In genomic region chr19:44792286-44792685, GRCh38 we compare ENCODE assay signal across 29 cellular contexts. TPM values are rescaled to one million over a fixed set of nuclear protein-coding genes. Genes with fewer than 3 reads are reported as not detected.
DNase-seq lines count a peak whose midpoint lies in the region; ATAC-seq, FAIRE-seq and TF ChIP-seq lines count a peak whose summit lies in the region.
"Had no signal": no experiment of that assay in that cellular context is flagged by ENCODE, and none has a peak within 500 bp of the region (broad histone marks: within the 10 kb centered on the region; RNA-seq: fewer than 3 reads in every experiment).

No MANE protein-coding gene starts in this region.

- peak; percentile 81 for ATAC-seq in GM12878
- ATAC-seq in HG02759 (IDR thresholded peaks at IDR 0.05; ENCODE audit: unreplicated experiment) = no peak
- ATAC-seq in GM19397 (IDR thresholded peaks at IDR 0.05; ENCODE audit: unreplicated experiment) = no peak
- ATAC-seq: activated CD4-positive, CD25-positive, alpha-beta regulatory T cell treated with anti-CD3 and anti-CD28 coated beads, Interleukin-2, amount 50 U/mL, for 24 hours; body of pancreas; gastrocnemius medialis; K562; naive thymus-derived CD8-positive, alpha-beta T cell had no signal

- dilution Hi-C loops in mammary epithelial cell (cut with HindIII; ENCODE audit: low sequenced_read_pairs) = no loop called here

- H3K79me2 ChIP-seq in GM12878 (ENCODE audit: control insufficient read depth, insufficient read depth, low read length) (no peaks in the 10 kb centered on the region), mammary epithelial cell (ENCODE audit: insufficient read depth, low read length) (peaks cover 2% of the 10 kb centered on the region), Karpas-422 (ENCODE audit: low read length) (no peaks in the 10 kb centered on the region)

- no peak overlapping the region for H3K27ac ChIP-seq in GM12878 (ENCODE audit: control insufficient read depth, insufficient read depth)
- H3K27ac ChIP-seq in mammary epithelial cell (ENCODE audit: insufficient read depth, low read depth, low read length) = no peak overlapping the region
- H3K27ac ChIP-seq in Karpas-422 (ENCODE audit: low read length) = no peak overlapping the region
- H3K27ac ChIP-seq: body of pancreas, gastrocnemius medialis, left ventricle myocardium inferior, PC-9, thoracic aorta, uterus had no signal

- H3K4me3 ChIP-seq in GM12865 (ENCODE audit: low read depth, low read length) = no peak overlapping the region
- no peak overlapping the region for H3K4me3 ChIP-seq in GM12878
- H3K4me3 ChIP-seq in mammary epithelial cell (replicated peaks in 1 of 3; ENCODE audit: insufficient read depth in 1 of 3, low read depth in 2 of 3, low read length in 3 of 3) = no peak overlapping the region
- H3K4me3 ChIP-seq in Karpas-422 (ENCODE audit: low read length) = no peak overlapping the region
- H3K4me3 ChIP-seq: body of pancreas, gastrocnemius medialis, K562, left ventricle myocardium inferior, PC-9, thoracic aorta, uterus had no signal

- H4K20me1 ChIP-seq in GM12878 (ENCODE audit: control insufficient read depth, insufficient read depth) = no peaks in the 10 kb centered on the region
- no peaks in the 10 kb centered on the region for H4K20me1 ChIP-seq in mammary epithelial cell (ENCODE audit: insufficient read depth, low read length)
- H4K20me1 ChIP-seq in Karpas-422 (ENCODE audit: insufficient read depth, low read depth, low read length) = no peaks in the 10 kb centered on the region

- DNase-seq in COLO668 (lab: John Stamatoyannopoulos, UW; ENCODE audit: unreplicated experiment) (peak; percentile 89), GM12865 (ENCODE audit: low read depth) (peak; percentile 71), NCI-H345 treated with DMSO at 0.1 percent for 48 hours (lab: John Stamatoyannopoulos, UW; ENCODE audit: unreplicated experiment) (peak; percentile 59), GM12878 (ENCODE audit: low read depth, low spot score) (no peak), mammary epithelial cell (no peak), Karpas-422 (no peak)
- DNase-seq: activated CD4-positive, alpha-beta T cell treated with anti-CD3 and anti-CD28 coated beads, Interleukin-2, amount 50 U/mL, for 48 hours; activated naive CD4-positive, alpha-beta T cell treated with Interleukin-2 at 50 U/mL for 16 hours; body of pancreas; cerebellar nuclear complex; EL; gastrocnemius medialis; hippocampal formation; left ventricle myocardium inferior; naive thymus-derived CD8-positive, alpha-beta T cell; NCI-H1436 treated with DMSO at 0.1 percent for 48 hours; PC-9; SIG-M5; SW 1271; uterus had no signal

- H3K4me1 ChIP-seq in GM12878 (ENCODE audit: control insufficient read depth, insufficient read depth, low read length) (peaks cover 14% of the 10 kb centered on the region), mammary epithelial cell (ENCODE audit: insufficient read depth, low read length) (no peaks in the 10 kb centered on the region), Karpas-422 (ENCODE audit: low read length) (no peaks in the 10 kb centered on the region)
- H3K4me1 ChIP-seq: uterus had no signal

- WGBS in GM12878 (ENCODE audit: insufficient coverage, insufficient replicate concordance, low lambda C conversion rate, missing lambda C conversion rate) = 1% methylated on average over 9 of the region's 9 CpGs
- 90% methylated on average over 7 of the region's 9 CpGs for WGBS in mammary epithelial cell (ENCODE audit: low coverage, missing lambda C conversion rate)

- no peak for FAIRE-seq in GM12878 (lab: Jason Lieb, UNC)
- FAIRE-seq: K562 had no signal

- H3K36me3 ChIP-seq in GM12878 (ENCODE audit: control insufficient read depth in 2 of 2, insufficient read depth in 2 of 2, low read length in 1 of 2) (no peaks in the 10 kb centered on the region), mammary epithelial cell (ENCODE audit: insufficient read depth, low read length) (peaks cover 26% of the 10 kb centered on the region), Karpas-422 (ENCODE audit: insufficient read depth, low read length) (no peaks in the 10 kb centered on the region)
- H3K36me3 ChIP-seq: gastrocnemius medialis, left ventricle myocardium inferior, thoracic aorta, uterus had no signal

- no peaks in the 10 kb centered on the region for H3K9me2 ChIP-seq in Karpas-422 (replicated peaks; ENCODE audit: insufficient read depth, low read length)

- CTCF ChIA-PET in GM12878 (lab: Yijun Ruan, JAX) (interaction anchor here (0.7 to 2.2 kb wide), 7 partner anchors 8 to 103 kb away, joined by 3 to 14 read pairs (median 3); no protein-coding TSS in a partner anchor), mammary epithelial cell (lab: Charles Lee; ENCODE audit: low non-redundant PET) (no interaction called here)

- TF ChIP-seq POLR2A in GM12878 (IDR thresholded peaks at IDR 0.05; ENCODE audit: low read depth, low read length) = no peak

- no peaks in the 10 kb centered on the region for H3K9me3 ChIP-seq in GM12878 (replicated peaks; ENCODE audit: control insufficient read depth, insufficient read depth, low read length)
- H3K9me3 ChIP-seq in mammary epithelial cell (replicated peaks; ENCODE audit: insufficient read depth, low read length) = no peaks in the 10 kb centered on the region
- no peaks in the 10 kb centered on the region for H3K9me3 ChIP-seq in Karpas-422 (ENCODE audit: low read length)
- H3K9me3 ChIP-seq: body of pancreas, gastrocnemius medialis, left ventricle myocardium inferior, thoracic aorta, uterus had no signal

- 0 out of 2 replicates have a peak overlapping the region, but pooled peaks have one; percentile 2 for H3K4me2 ChIP-seq in GM12878 (ENCODE audit: control insufficient read depth, insufficient read depth)
- no peak overlapping the region for H3K4me2 ChIP-seq in mammary epithelial cell (ENCODE audit: insufficient read depth, low read depth, low read length)
- no peak overlapping the region for H3K4me2 ChIP-seq in Karpas-422 (ENCODE audit: low read depth, low read length, poor library complexity, severe bottlenecking)
- H3K4me2 ChIP-seq: PC-9 had no signal

- TF ChIP-seq CTCF in GM12865 (IDR thresholded peaks at IDR 0.05; ENCODE audit: insufficient read depth, low read depth, low read length, missing control alignments) = no peak
- no peak for TF ChIP-seq CTCF in GM12878 (IDR thresholded peaks at IDR 0.05 in 2 of 3, conservative IDR thresholded peaks at IDR 0.05 in 1 of 3; ENCODE audit: control insufficient read depth in 2 of 3, extremely low read depth in 1 of 3, insufficient read depth in 1 of 3, low read depth in 3 of 3, low read length in 3 of 3)
- TF ChIP-seq CTCF in mammary epithelial cell (conservative IDR thresholded peaks at IDR 0.05 in 1 of 2, IDR thresholded peaks at IDR 0.05 in 1 of 2; ENCODE audit: extremely low read depth in 1 of 2, insufficient read depth in 1 of 2, low read depth in 1 of 2, low read length in 2 of 2) = no peak

- POLR2A ChIA-PET in GM12878 (lab: Charles Lee) = no interaction called here

- no peak for TF ChIP-seq EP300 in GM12878 (IDR thresholded peaks at IDR 0.05; ENCODE audit: borderline replicate concordance in 1 of 2, control insufficient read depth in 1 of 2, low read depth in 2 of 2, low read length in 2 of 2)

- SMC1A ChIA-PET in GM12878 (lab: Charles Lee; ENCODE audit: uncharacterized antibody, unreplicated experiment) = interaction anchor here (1.0 kb wide), 1 partner anchor 9 kb away, joined by 4 read pairs; no protein-coding TSS in a partner anchor

- RAD21 ChIA-PET in GM12878 (lab: Charles Lee; ENCODE audit: unreplicated experiment) = no interaction called here

- no peak for TF ChIP-seq RAD21 in GM12878 (IDR thresholded peaks at IDR 0.05; ENCODE audit: insufficient read depth, low read depth, low read length)

- H3K27me3 ChIP-seq in GM12878 (replicated peaks in 1 of 2; ENCODE audit: control insufficient read depth in 2 of 2, insufficient read depth in 2 of 2, low read length in 1 of 2) (no peaks in the 10 kb centered on the region), mammary epithelial cell (ENCODE audit: insufficient read depth, low read length) (no peaks in the 10 kb centered on the region), Karpas-422 (ENCODE audit: low read length) (no peaks in the 10 kb centered on the region)
- H3K27me3 ChIP-seq: body of pancreas, gastrocnemius medialis, uterus had no signal

- H2AFZ ChIP-seq in GM12878 (ENCODE audit: control insufficient read depth, low read depth, low read length) (no peak overlapping the region), mammary epithelial cell (ENCODE audit: low read depth, low read length) (no peak overlapping the region), Karpas-422 (ENCODE audit: low read length) (no peak overlapping the region)
- H2AFZ ChIP-seq: PC-9 had no signal

- BruUV-seq in GM12878 (replicated peaks; lab: Mats Ljungman, UMichigan) (no TSS peak), mammary epithelial cell (replicated peaks; lab: Mats Ljungman, UMichigan) (no TSS peak)

- intact Hi-C loops in GM12878 (cut with micrococcal nuclease; ENCODE audit: unreplicated experiment) = no loop called here
- intact Hi-C loops in mammary epithelial cell (cut with micrococcal nuclease) = no loop called here

- in situ Hi-C loops in GM12878 (cut with MboI) (no loop called here), mammary epithelial cell (cut with MboI; ENCODE audit: low sequenced_read_pairs in 2 of 2) (no loop called here)

- H3K9ac ChIP-seq in GM12878 (ENCODE audit: control insufficient read depth, insufficient read depth, low read length) (no peak overlapping the region), mammary epithelial cell (ENCODE audit: insufficient read depth, low read length) (no peak overlapping the region), Karpas-422 (ENCODE audit: low read length) (no peak overlapping the region)

RNA-seq across cellular contexts. Expression of gene CBLC, which starts 14.6 kb away (rescaled TPM):
- not detected in 2 replicates for total RNA-seq in GM12878 (2013; cell fraction: nucleolus; rRNA removed)
- total RNA-seq in GM12878 (2014; rRNA removed) = not detected in 2 replicates
- total RNA-seq in GM12878 (2014; rRNA removed; fragmentation: Illumina TruSeq; extraction: Trizol) = not detected in 2 replicates
- 0.19 TPM in 1 of 2 replicates, not detected in the other for total RNA-seq in GM12878 (2021)
- polyA plus RNA-seq in GM12878 (2011; ENCODE audit: low read depth) = not detected
- polyA plus RNA-seq in GM12878 (2011; rRNA removed) = not detected in 2 replicates
- not detected in 2 replicates for polyA plus RNA-seq in GM12878 (2011; cell fraction: cytosol; rRNA removed)
- not detected in 2 replicates for polyA plus RNA-seq in GM12878 (2011; cell fraction: nucleus; rRNA removed)
- polyA plus RNA-seq in GM12878 (2012) = not detected in 2 replicates
- polyA plus RNA-seq in GM12878 (2014; fragmentation: Illumina TruSeq; extraction: Trizol) = not detected in 2 replicates
- not detected for polyA plus RNA-seq in GM12878 (2014; fragmentation: Nextera tagmentation; extraction: Ambion mirVana)
- polyA plus RNA-seq in GM12878 (2014; rRNA removed) = not detected in 2 replicates
- polyA plus RNA-seq in GM12878 (2016; fragmentation: Nextera tagmentation; extraction: Ambion mirVana) = not detected
- polyA minus RNA-seq in GM12878 (2011; rRNA and poly(A)+ RNA removed) = not detected in 2 replicates
- polyA minus RNA-seq in GM12878 (2011; cell fraction: cytosol; rRNA and poly(A)+ RNA removed) = not detected in 2 replicates
- not detected in 2 replicates for polyA minus RNA-seq in GM12878 (2011; cell fraction: nucleus; rRNA and poly(A)+ RNA removed)
- 10 to 100 TPM; 51.2 to 76.7 TPM for total RNA-seq in mammary epithelial cell
- polyA plus RNA-seq in mammary epithelial cell = 39.4 TPM
- 48.2 TPM for polyA minus RNA-seq in mammary epithelial cell
- not detected in 2 replicates for total RNA-seq in Karpas-422 (2014; rRNA removed; shearing (Covaris generic); ENCODE audit: low replicate concordance)
- total RNA-seq: HT1080; left ventricle myocardium inferior; naive thymus-derived CD8-positive, alpha-beta T cell; skeletal muscle tissue had no signal
- polyA plus RNA-seq: AG04450, CD14-positive monocyte, K562 had no signal

RNA-seq across cellular contexts. Expression of gene BCAM, which starts 16.6 kb away (rescaled TPM):
- not detected in 2 replicates for total RNA-seq in GM12878 (2013; cell fraction: nucleolus; rRNA removed)
- total RNA-seq in GM12878 (2014; rRNA removed) (not detected in 2 replicates), GM12878 (2014; rRNA removed; fragmentation: Illumina TruSeq; extraction: Trizol) (not detected in 2 replicates), GM12878 (2021) (0.29 and 0.64 TPM in 2 replicates), mammary epithelial cell (100 to 1,000 TPM; 114 to 120 TPM)
- not detected for polyA plus RNA-seq in GM12878 (2011; ENCODE audit: low read depth)
- polyA plus RNA-seq in GM12878 (2011; rRNA removed) (not detected in 2 replicates), GM12878 (2014; fragmentation: Illumina TruSeq; extraction: Trizol) (not detected in 2 replicates), GM12878 (2014; fragmentation: Nextera tagmentation; extraction: Ambion mirVana) (not detected), GM12878 (2014; rRNA removed) (not detected in 2 replicates), GM12878 (2016; fragmentation: Nextera tagmentation; extraction: Ambion mirVana) (under 1 TPM in 1 of 2 experiments, not detected in 1; 0.10 TPM), mammary epithelial cell (45.1 TPM)
- not detected in 2 replicates for polyA plus RNA-seq in GM12878 (2011; cell fraction: cytosol; rRNA removed)
- 0.12 TPM in 1 of 2 replicates, not detected in the other for polyA plus RNA-seq in GM12878 (2011; cell fraction: nucleus; rRNA removed)
- not detected in 2 replicates for polyA plus RNA-seq in GM12878 (2012)
- polyA minus RNA-seq in GM12878 (2011; rRNA and poly(A)+ RNA removed) = not detected in 2 replicates
- not detected in 2 replicates for polyA minus RNA-seq in GM12878 (2011; cell fraction: cytosol; rRNA and poly(A)+ RNA removed)
- polyA minus RNA-seq in GM12878 (2011; cell fraction: nucleus; rRNA and poly(A)+ RNA removed) = not detected in 2 replicates
- polyA minus RNA-seq in mammary epithelial cell = 51.0 TPM
- total RNA-seq in Karpas-422 (2014; rRNA removed; shearing (Covaris generic); ENCODE audit: low replicate concordance) = not detected in 2 replicates
- total RNA-seq: naive thymus-derived CD8-positive, alpha-beta T cell had no signal
- polyA plus RNA-seq: CD14-positive monocyte; naive thymus-derived CD8-positive, alpha-beta T cell had no signal

RNA-seq across cellular contexts. Expression of gene BCL3, which starts 43.8 kb away (rescaled TPM):
- 8.9 and 15.2 TPM in 2 replicates for total RNA-seq in GM12878 (2013; cell fraction: nucleolus; rRNA removed)
- total RNA-seq in GM12878 (2014; rRNA removed) (5.2 and 6.5 TPM in 2 replicates), GM12878 (2014; rRNA removed; fragmentation: Illumina TruSeq; extraction: Trizol) (1.7 and 2.0 TPM in 2 replicates), GM12878 (2021) (22.7 and 26.4 TPM in 2 replicates), mammary epithelial cell (10 to 100 TPM in 1 of 2 donors, 1 to 10 TPM in 1; 3.7 to 23.4 TPM)
- 5.6 TPM for polyA plus RNA-seq in GM12878 (2011; ENCODE audit: low read depth)
- polyA plus RNA-seq in GM12878 (2011; rRNA removed) (1.7 and 2.3 TPM in 2 replicates), GM12878 (2014; fragmentation: Illumina TruSeq; extraction: Trizol) (1.0 and 4.9 TPM in 2 replicates), GM12878 (2014; fragmentation: Nextera tagmentation; extraction: Ambion mirVana) (1 to 10 TPM in 1 of 2 experiments, under 1 TPM in 1; 0.55 to 1.1 TPM), GM12878 (2014; rRNA removed) (19.2 and 25.5 TPM in 2 replicates), GM12878 (2016; fragmentation: Nextera tagmentation; extraction: Ambion mirVana) (10 to 100 TPM in 1 of 2 experiments, 1 to 10 TPM in 1; 2.3 to 17.6 TPM), mammary epithelial cell (4.1 TPM)
- 6.5 and 6.9 TPM in 2 replicates for polyA plus RNA-seq in GM12878 (2011; cell fraction: cytosol; rRNA removed)
- polyA plus RNA-seq in GM12878 (2011; cell fraction: nucleus; rRNA removed) = 33.6 and 46.6 TPM in 2 replicates
- 18.8 and 19.6 TPM in 2 replicates for polyA plus RNA-seq in GM12878 (2012)
- polyA minus RNA-seq in GM12878 (2011; rRNA and poly(A)+ RNA removed) = 3.7 and 7.5 TPM in 2 replicates
- polyA minus RNA-seq in GM12878 (2011; cell fraction: cytosol; rRNA and poly(A)+ RNA removed) = 11.7 and 18.0 TPM in 2 replicates
- polyA minus RNA-seq in GM12878 (2011; cell fraction: nucleus; rRNA and poly(A)+ RNA removed) = 6.0 and 10.0 TPM in 2 replicates
- polyA minus RNA-seq in mammary epithelial cell = 12.2 TPM
- 0.54 TPM in 1 of 2 replicates, not detected in the other for total RNA-seq in Karpas-422 (2014; rRNA removed; shearing (Covaris generic); ENCODE audit: low replicate concordance)

RNA-seq across cellular contexts. Expression of gene NECTIN2, which starts 53.8 kb away (rescaled TPM):
- total RNA-seq in GM12878 (2013; cell fraction: nucleolus; rRNA removed) = not detected in 2 replicates
- total RNA-seq in GM12878 (2014; rRNA removed) (0.11 and 0.34 TPM in 2 replicates), GM12878 (2014; rRNA removed; fragmentation: Illumina TruSeq; extraction: Trizol) (not detected in 2 replicates), GM12878 (2021) (0.36 and 0.88 TPM in 2 replicates), mammary epithelial cell (10 to 100 TPM; 51.0 to 74.5 TPM)
- polyA plus RNA-seq in GM12878 (2011; ENCODE audit: low read depth) = 0.33 TPM
- polyA plus RNA-seq in GM12878 (2011; rRNA removed) (0.05 TPM in 1 of 2 replicates, not detected in the other), GM12878 (2014; fragmentation: Illumina TruSeq; extraction: Trizol) (not detected in 2 replicates), GM12878 (2014; fragmentation: Nextera tagmentation; extraction: Ambion mirVana) (not detected), GM12878 (2014; rRNA removed) (0.08 TPM in 1 of 2 replicates, not detected in the other), GM12878 (2016; fragmentation: Nextera tagmentation; extraction: Ambion mirVana) (under 1 TPM in 1 of 2 experiments, not detected in 1; 0.26 TPM), mammary epithelial cell (48.6 TPM)
- 0.06 TPM in 1 of 2 replicates, not detected in the other for polyA plus RNA-seq in GM12878 (2011; cell fraction: cytosol; rRNA removed)
- not detected in 2 replicates for polyA plus RNA-seq in GM12878 (2011; cell fraction: nucleus; rRNA removed)
- 0.07 and 0.26 TPM in 2 replicates for polyA plus RNA-seq in GM12878 (2012)
- polyA minus RNA-seq in GM12878 (2011; rRNA and poly(A)+ RNA removed) = not detected in 2 replicates
- polyA minus RNA-seq in GM12878 (2011; cell fraction: cytosol; rRNA and poly(A)+ RNA removed) = 0.52 TPM in 1 of 2 replicates, not detected in the other
- polyA minus RNA-seq in GM12878 (2011; cell fraction: nucleus; rRNA and poly(A)+ RNA removed) = not detected in 2 replicates
- 66.6 TPM for polyA minus RNA-seq in mammary epithelial cell
- 2.0 TPM in 1 of 2 replicates, not detected in the other for total RNA-seq in Karpas-422 (2014; rRNA removed; shearing (Covaris generic); ENCODE audit: low replicate concordance)

Comparison
In these comparisons a context has a peak if more than half of its experiments do, and no peak if none do; other contexts are left out.
1. DNase-seq: peak in COLO668 (single experiment), GM12865 (single experiment) and NCI-H345 treated with DMSO at 0.1 percent for 48 hours (single experiment); none in GM12878 (single experiment), mammary epithelial cell (single experiment) and Karpas-422 (single experiment).
2. RNA of gene CBLC, which starts 14.6 kb away (total RNA-seq): 51.2 to 76.7 TPM in mammary epithelial cell; 0.19 TPM in GM12878 and not detected in Karpas-422; every median in the first group is over 10 times any median in the second.
3. RNA of gene BCAM, which starts 16.6 kb away (total RNA-seq): 114 to 120 TPM in mammary epithelial cell; 0.29 to 0.64 TPM in GM12878 and not detected in Karpas-422; every median in the first group is over 10 times any median in the second.